In the genomic region with DNA sequence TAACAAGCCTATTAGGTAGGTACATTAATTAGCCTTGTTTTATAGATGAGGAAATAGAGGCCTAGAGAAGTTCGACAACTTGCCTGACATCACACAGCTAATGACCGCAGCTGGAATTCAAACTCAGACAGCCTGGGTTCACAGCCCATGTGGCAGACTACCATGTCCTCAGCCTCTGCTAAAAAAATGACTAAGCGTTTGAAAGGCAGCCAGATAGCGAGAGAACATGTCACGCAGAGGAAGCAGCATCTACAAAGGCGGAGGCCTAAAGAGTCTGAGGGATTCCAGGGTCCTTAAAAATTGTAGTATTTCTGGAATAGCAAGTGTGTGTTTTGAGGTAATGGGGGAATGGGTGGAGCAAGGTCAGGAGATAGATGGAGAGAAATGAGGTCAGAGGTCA, we compare ENCODE assay signal across 31 cellular contexts. TPM values are rescaled to one million over a fixed set of nuclear protein-coding genes. Genes with fewer than 3 reads are reported as not detected.
DNase-seq lines count a peak whose midpoint lies in the region; ATAC-seq and TF ChIP-seq lines count a peak whose summit lies in the region.
"Had no signal": no experiment of that assay in that cellular context is flagged by ENCODE, and none has a peak within 500 bp of the region (broad histone marks: within the 10 kb centered on the region; RNA-seq: fewer than 3 reads in every experiment).

No MANE protein-coding gene starts in this region.

- H3K4me2 ChIP-seq in H9 (ENCODE audit: insufficient read depth, insufficient read length, low read length): no peak overlapping the region

- H2AFZ ChIP-seq in H9 (ENCODE audit: low read length): no peak overlapping the region

- no peak for TF ChIP-seq POLR2A in prostate gland (IDR thresholded peaks at IDR 0.05)

- no peak overlapping the region for H4K5ac ChIP-seq in H9 (ENCODE audit: insufficient read length, low read depth, low read length)

- H3K79me1 ChIP-seq in H9 (ENCODE audit: insufficient read depth, low read depth, low read length, poor library complexity, severe bottlenecking): no peaks in the 10 kb centered on the region

- DNase-seq in Right ventricle myocardium inferior (ENCODE audit: missing footprints) (no peak), cardiac septum (ENCODE audit: low spot score) (no peak), MG63 (peak; percentile 60), fibroblast of pulmonary artery (ENCODE audit: low read depth) (peak; percentile 46), prostate gland (ENCODE audit: low spot score) (no peak), foreskin melanocyte (no peak), H9 (no peak)
- DNase-seq in activated CD4-positive, alpha-beta T cell treated with anti-CD3 and anti-CD28 coated beads for 1 hour: no peak
- DNase-seq: 8988T; activated CD4-positive, alpha-beta T cell treated with anti-CD3 and anti-CD28 coated beads for 48 hours; activated naive CD4-positive, alpha-beta T cell treated with anti-CD3 and anti-CD28 coated beads, Interleukin-2, amount 50 U/mL, for 16 hours; C1 segment of cervical spinal cord; Caco-2; DMS79; foreskin keratinocyte; Karpas-422; NCI-H1092; NCI-H187 treated with DMSO at 0.1 percent for 48 hours; NCI-H2227 treated with DMSO at 0.1 percent for 48 hours; NCI-H69; spleen; stimulated activated CD4-positive, alpha-beta T cell treated with anti-CD3 and anti-CD28 coated beads, Interleukin-4, amount 100 ng/mL, for 24 hours; stimulated activated naive CD4-positive, alpha-beta T cell; T-helper 17 cell had no signal

- H3K36me3 Mint-ChIP-seq in H9 (ENCODE audit: insufficient read depth in 1 of 3, low read depth in 3 of 3): peaks cover 0 to 3% (median 0%) of the 10 kb centered on the region in 3 experiments; a peak in 1 of 7 replicates

- no peak overlapping the region for H3K4ac ChIP-seq in H9 (ENCODE audit: low read depth, low read length)

- peaks cover 48 to 49% of the 10 kb centered on the region in 2 experiments for H3K9me3 Mint-ChIP-seq in H9

- H3K4me1 Mint-ChIP-seq in H9: peaks cover 11 to 13% of the 10 kb centered on the region in 2 experiments
- H3K4me1 Mint-ChIP-seq: T-helper 17 cell had no signal

- no peak overlapping the region for H3K23ac ChIP-seq in H9 (ENCODE audit: insufficient read length, low read depth, low read length)

- H4K8ac ChIP-seq in H9 (replicated peaks; ENCODE audit: insufficient read length, low read depth, low read length): no peak overlapping the region

- no peaks in the 10 kb centered on the region for H3K36me3 ChIP-seq in MG63
- H3K36me3 ChIP-seq in prostate gland: no peaks in the 10 kb centered on the region
- H3K36me3 ChIP-seq: HAP-1, neutrophil, spleen had no signal

- no peaks in the 10 kb centered on the region for H3K9me3 ChIP-seq in MG63
- H3K9me3 ChIP-seq in prostate gland: no peaks in the 10 kb centered on the region
- H3K9me3 ChIP-seq in H9 (ENCODE audit: control insufficient read depth, low read depth, low read length): no peaks in the 10 kb centered on the region
- H3K9me3 ChIP-seq: Caco-2, HAP-1, neutrophil, spleen had no signal

- 80% methylated on average over 6 of the region's 6 CpGs for WGBS in prostate gland
- WGBS in H9 (ENCODE audit: extremely low coverage, insufficient read length, low lambda C conversion rate): no CpG with 5 or more reads among the region's 6 CpGs

- H3K27ac Mint-ChIP-seq in H9: no peak overlapping the region
- H3K27ac Mint-ChIP-seq: T-helper 17 cell had no signal

- intact Hi-C loops in Right ventricle myocardium inferior (cut with DNase I) (no loop called here), cardiac septum (cut with DNase I) (no loop called here), prostate gland (cut with DNase I) (no loop called here)

- no peak overlapping the region for H2BK120ac ChIP-seq in H9 (ENCODE audit: low read depth, low read length, poor library complexity, severe bottlenecking)

- peak; percentile 10 for ATAC-seq in Right ventricle myocardium inferior
- ATAC-seq: foreskin keratinocyte, T-helper 17 cell had no signal

- no peak overlapping the region for H2BK15ac ChIP-seq in H9 (ENCODE audit: low read depth, low read length)

- no peaks in the 10 kb centered on the region for H3K79me2 ChIP-seq in H9 (ENCODE audit: insufficient read depth, low read length)

- no peak overlapping the region for H2BK5ac ChIP-seq in H9 (ENCODE audit: insufficient read length, low read length)

- H4K91ac ChIP-seq in H9 (ENCODE audit: insufficient read length, low read depth, low read length): no peak overlapping the region

- no peak overlapping the region for H3K56ac ChIP-seq in H9 (ENCODE audit: insufficient read length, low read depth, low read length)

- H3K14ac ChIP-seq in H9 (ENCODE audit: insufficient read depth, low read length): no peak overlapping the region

- H3K27me3 ChIP-seq in MG63 (no peaks in the 10 kb centered on the region), prostate gland (replicated peaks; ENCODE audit: insufficient read depth) (no peaks in the 10 kb centered on the region), H9 (ENCODE audit: insufficient read depth, low read length) (no peaks in the 10 kb centered on the region)
- H3K27me3 ChIP-seq: foreskin keratinocyte, neutrophil, spleen had no signal

- H4K20me1 ChIP-seq in H9 (ENCODE audit: control insufficient read depth, insufficient read depth, insufficient read length): no peaks in the 10 kb centered on the region

- H3K4me3 ChIP-seq in MG63: no peak overlapping the region
- no peak overlapping the region for H3K4me3 ChIP-seq in fibroblast of pulmonary artery (replicated peaks; ENCODE audit: low read depth, low read length)
- H3K4me3 ChIP-seq in prostate gland: no peak overlapping the region
- H3K4me3 ChIP-seq: dorsolateral prefrontal cortex, HAP-1, SK-N-MC, spleen had no signal

- H3K9ac ChIP-seq in H9 (ENCODE audit: extremely low read depth, insufficient read length, low read length): no peak overlapping the region

- no peak overlapping the region for H3T11ph ChIP-seq in H9 (ENCODE audit: low read length)

- H2AK5ac ChIP-seq in H9 (ENCODE audit: insufficient read length, low read length): no peak overlapping the region

- H3K27me3 Mint-ChIP-seq in H9 (ENCODE audit: low read depth): peaks cover 1% of the 10 kb centered on the region; the same call in 1 of the 2 replicates

- H2BK20ac ChIP-seq in H9 (ENCODE audit: low read depth, low read length, poor library complexity, severe bottlenecking): no peak overlapping the region

- H3K4me3 Mint-ChIP-seq in H9: no peak overlapping the region
- H3K4me3 Mint-ChIP-seq: T-helper 17 cell had no signal

- H3K27ac ChIP-seq in prostate gland (no peak overlapping the region), H9 (ENCODE audit: insufficient read length, low read depth, low read length) (no peak overlapping the region)
- H3K27ac ChIP-seq: dorsolateral prefrontal cortex, foreskin keratinocyte, neutrophil, SK-N-MC, spleen had no signal

- H3K23me2 ChIP-seq in H9 (ENCODE audit: insufficient read length, low read depth, low read length, poor library complexity, severe bottlenecking): no peaks in the 10 kb centered on the region

- H2BK12ac ChIP-seq in H9 (ENCODE audit: insufficient read length, low read depth, low read length): no peak overlapping the region

- no peak for TF ChIP-seq CTCF in fibroblast of pulmonary artery (IDR thresholded peaks at IDR 0.05; ENCODE audit: low read length, missing control alignments)
- TF ChIP-seq CTCF in prostate gland (IDR thresholded peaks at IDR 0.05): no peak
- no peak for TF ChIP-seq CTCF in H9 (conservative IDR thresholded peaks at IDR 0.05)

- H3K18ac ChIP-seq in H9 (ENCODE audit: insufficient read length, low read depth, low read length): no peak overlapping the region

- H3K4me1 ChIP-seq in prostate gland (replicated peaks): no peaks in the 10 kb centered on the region
- peaks cover 7% of the 10 kb centered on the region; the same call in 1 of the 2 replicates for H3K4me1 ChIP-seq in H9 (ENCODE audit: insufficient read depth, low read length)
- H3K4me1 ChIP-seq: Caco-2, HAP-1, spleen had no signal

RNA-seq across cellular contexts. Expression of gene BMP15, which starts 33.2 kb away (rescaled TPM):
- total RNA-seq in Right ventricle myocardium inferior (not detected), cardiac septum (not detected), prostate gland (not detected), H9 (2021) (not detected in 2 replicates)
- not detected in 2 replicates for total RNA-seq in MG63 (2014; rRNA removed; shearing (Covaris generic); ENCODE audit: low replicate concordance)
- total RNA-seq: Caco-2, dorsolateral prefrontal cortex, endothelial cell of umbilical vein, foreskin keratinocyte, mesenteric fat pad, RPMI7951, spleen, T-helper 17 cell had no signal

Comparison
In these comparisons a context has a peak if more than half of its experiments do, and no peak if none do; other contexts are left out.
1. DNase-seq: peak in MG63 (single experiment) and fibroblast of pulmonary artery (single experiment); none in Right ventricle myocardium inferior (single experiment), cardiac septum (single experiment), prostate gland (single experiment), foreskin melanocyte (single experiment), H9 (single experiment) and activated CD4-positive, alpha-beta T cell treated with anti-CD3 and anti-CD28 coated beads for 1 hour (single experiment).